31 cellular contexts compared by ENCODE assay signal in genomic region chr18:53509886-53510285, GRCh38.
"Had no signal": no experiment of that assay in that cellular context is flagged by ENCODE, and none has a peak within 500 bp of the region (broad histone marks: within the 10 kb centered on the region; RNA-seq: fewer than 3 reads in every experiment).

No MANE protein-coding gene starts in this region.

- H3K36me3 ChIP-seq: WERI-Rb-1 had no signal

- DNase-seq: activated CD4-positive, alpha-beta memory T cell treated with anti-CD3 and anti-CD28 coated beads, Interleukin-2, amount 10 ng/mL, durations not matched to agents 7 days and 5 days; activated CD4-positive, alpha-beta T cell treated with anti-CD3 and anti-CD28 coated beads for 1 hour; activated CD4-positive, alpha-beta T cell treated with anti-CD3 and anti-CD28 coated beads for 48 hours; activated CD4-positive, CD25-positive, alpha-beta regulatory T cell; activated CD8-positive, alpha-beta memory T cell treated with anti-CD3 and anti-CD28 coated beads for 24 hours; activated CD8-positive, alpha-beta memory T cell treated with anti-CD3 and anti-CD28 coated beads, Interleukin-2, amount 10 ng/mL, durations not matched to agents 7 days and 5 days; activated CD8-positive, alpha-beta memory T cell treated with anti-CD3 and anti-CD28 coated beads, Interleukin-2, amount 50 U/mL, for 48 hours; activated effector memory CD4-positive, alpha-beta T cell treated with Interleukin-2 at 50 U/mL for 16 hours; activated naive CD4-positive, alpha-beta T cell treated with anti-CD3 and anti-CD28 coated beads, Interleukin-2, amount 10 ng/mL, durations not matched to agents 7 days and 5 days; activated naive CD8-positive, alpha-beta T cell treated with anti-CD3 and anti-CD28 coated beads, Interleukin-2, amount 50 U/mL, for 24 hours; activated T-cell treated with anti-CD3 and anti-CD28 coated beads, Interleukin-2, amount 50 U/mL, for 48 hours; anterior cingulate cortex; central memory CD4-positive, alpha-beta T cell; MM.1S; MV-4-11; NCI-H1092; NCI-H187 treated with DMSO at 0.1 percent for 48 hours; NCI-H2081; NCI-H2171 treated with DMSO at 0.1 percent for 48 hours; NCI-H226; NCI-H446 treated with DMSO at 0.1 percent for 48 hours; NCI-H526; NCI-H774; PC-9; Right ventricle myocardium superior; SW 1271; T-helper 1 cell; T-helper 2 cell; T-helper 9 cell; WERI-Rb-1 had no signal

- H3K27ac ChIP-seq: PC-9, RWPE1, WERI-Rb-1 had no signal

- H3K4me3 ChIP-seq: PC-9 had no signal

- ATAC-seq: activated CD8-positive, alpha-beta memory T cell treated with anti-CD3 and anti-CD28 coated beads, Interleukin-2, amount 10 ng/mL, durations not matched to agents 7 days and 5 days; activated naive CD8-positive, alpha-beta T cell treated with anti-CD3 and anti-CD28 coated beads, Interleukin-2, amount 50 U/mL, for 24 hours had no signal
